1 cellular context compared by ENCODE assay signal in the genomic region with DNA sequence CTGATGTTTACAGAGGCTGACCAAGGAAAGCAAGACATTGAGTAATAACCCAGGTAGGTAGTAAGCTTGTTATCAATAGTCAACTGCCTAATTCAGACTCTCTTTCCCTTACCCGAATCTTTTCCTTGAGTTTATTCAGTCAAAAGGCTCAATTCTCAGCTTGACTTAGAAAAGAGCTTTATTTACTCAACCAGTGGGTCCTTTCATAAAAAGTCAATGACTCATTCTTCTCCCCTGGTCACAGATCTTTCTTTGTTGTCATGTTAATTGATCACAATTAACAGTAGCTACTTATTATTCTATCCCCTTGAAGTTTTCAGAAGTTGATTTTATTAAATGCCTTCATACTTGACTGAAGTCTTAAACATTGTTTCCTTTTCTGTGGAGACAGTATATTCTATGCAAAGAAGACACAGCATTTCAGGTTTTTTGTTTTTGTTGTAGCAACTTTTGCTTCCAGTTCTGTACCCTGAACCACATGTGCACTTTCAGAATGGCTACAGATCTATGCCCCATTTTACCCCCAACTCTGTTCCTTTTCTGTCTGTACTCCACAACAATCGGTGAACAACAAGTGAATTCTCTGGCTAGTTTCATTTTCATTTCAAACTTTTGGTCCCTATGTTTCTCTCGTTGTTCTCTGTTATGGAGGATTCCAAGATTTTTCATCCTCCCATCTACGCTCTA.
TF ChIP-seq lines count a peak whose summit lies in the region.

No MANE protein-coding gene starts in this region.

TF ChIP-seq in SK-N-SH, 30 proteins besides CTCF, POLR2A, EP300 and RAD21 (continued from another document):
- TF ChIP-seq, protein P1, sequence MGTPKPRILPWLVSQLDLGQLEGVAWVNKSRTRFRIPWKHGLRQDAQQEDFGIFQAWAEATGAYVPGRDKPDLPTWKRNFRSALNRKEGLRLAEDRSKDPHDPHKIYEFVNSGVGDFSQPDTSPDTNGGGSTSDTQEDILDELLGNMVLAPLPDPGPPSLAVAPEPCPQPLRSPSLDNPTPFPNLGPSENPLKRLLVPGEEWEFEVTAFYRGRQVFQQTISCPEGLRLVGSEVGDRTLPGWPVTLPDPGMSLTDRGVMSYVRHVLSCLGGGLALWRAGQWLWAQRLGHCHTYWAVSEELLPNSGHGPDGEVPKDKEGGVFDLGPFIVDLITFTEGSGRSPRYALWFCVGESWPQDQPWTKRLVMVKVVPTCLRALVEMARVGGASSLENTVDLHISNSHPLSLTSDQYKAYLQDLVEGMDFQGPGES (IDR thresholded peaks at IDR 0.05; ENCODE audit: low read depth, low read length), result no peak
- TF ChIP-seq RFX5 (IDR thresholded peaks at IDR 0.05; ENCODE audit: low read length) (no peak), FOXJ3 (CRISPR knock-in tag; IDR thresholded peaks at IDR 0.05) (no peak), GATA2 (CRISPR knock-in tag; IDR thresholded peaks at IDR 0.05) (no peak), MXI1 (IDR thresholded peaks at IDR 0.05; ENCODE audit: low read depth, low read length) (no peak), FOXM1 (IDR thresholded peaks at IDR 0.05; ENCODE audit: low read depth) (no peak)
- TF ChIP-seq, protein P2, sequence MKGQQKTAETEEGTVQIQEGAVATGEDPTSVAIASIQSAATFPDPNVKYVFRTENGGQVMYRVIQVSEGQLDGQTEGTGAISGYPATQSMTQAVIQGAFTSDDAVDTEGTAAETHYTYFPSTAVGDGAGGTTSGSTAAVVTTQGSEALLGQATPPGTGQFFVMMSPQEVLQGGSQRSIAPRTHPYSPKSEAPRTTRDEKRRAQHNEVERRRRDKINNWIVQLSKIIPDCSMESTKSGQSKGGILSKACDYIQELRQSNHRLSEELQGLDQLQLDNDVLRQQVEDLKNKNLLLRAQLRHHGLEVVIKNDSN (IDR thresholded peaks at IDR 0.05; ENCODE audit: borderline replicate concordance, low read depth), result no peak
- TF ChIP-seq, protein P3, sequence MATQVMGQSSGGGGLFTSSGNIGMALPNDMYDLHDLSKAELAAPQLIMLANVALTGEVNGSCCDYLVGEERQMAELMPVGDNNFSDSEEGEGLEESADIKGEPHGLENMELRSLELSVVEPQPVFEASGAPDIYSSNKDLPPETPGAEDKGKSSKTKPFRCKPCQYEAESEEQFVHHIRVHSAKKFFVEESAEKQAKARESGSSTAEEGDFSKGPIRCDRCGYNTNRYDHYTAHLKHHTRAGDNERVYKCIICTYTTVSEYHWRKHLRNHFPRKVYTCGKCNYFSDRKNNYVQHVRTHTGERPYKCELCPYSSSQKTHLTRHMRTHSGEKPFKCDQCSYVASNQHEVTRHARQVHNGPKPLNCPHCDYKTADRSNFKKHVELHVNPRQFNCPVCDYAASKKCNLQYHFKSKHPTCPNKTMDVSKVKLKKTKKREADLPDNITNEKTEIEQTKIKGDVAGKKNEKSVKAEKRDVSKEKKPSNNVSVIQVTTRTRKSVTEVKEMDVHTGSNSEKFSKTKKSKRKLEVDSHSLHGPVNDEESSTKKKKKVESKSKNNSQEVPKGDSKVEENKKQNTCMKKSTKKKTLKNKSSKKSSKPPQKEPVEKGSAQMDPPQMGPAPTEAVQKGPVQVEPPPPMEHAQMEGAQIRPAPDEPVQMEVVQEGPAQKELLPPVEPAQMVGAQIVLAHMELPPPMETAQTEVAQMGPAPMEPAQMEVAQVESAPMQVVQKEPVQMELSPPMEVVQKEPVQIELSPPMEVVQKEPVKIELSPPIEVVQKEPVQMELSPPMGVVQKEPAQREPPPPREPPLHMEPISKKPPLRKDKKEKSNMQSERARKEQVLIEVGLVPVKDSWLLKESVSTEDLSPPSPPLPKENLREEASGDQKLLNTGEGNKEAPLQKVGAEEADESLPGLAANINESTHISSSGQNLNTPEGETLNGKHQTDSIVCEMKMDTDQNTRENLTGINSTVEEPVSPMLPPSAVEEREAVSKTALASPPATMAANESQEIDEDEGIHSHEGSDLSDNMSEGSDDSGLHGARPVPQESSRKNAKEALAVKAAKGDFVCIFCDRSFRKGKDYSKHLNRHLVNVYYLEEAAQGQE (IDR thresholded peaks at IDR 0.05; ENCODE audit: low read depth, low read length), result no peak
- TF ChIP-seq, protein P4, sequence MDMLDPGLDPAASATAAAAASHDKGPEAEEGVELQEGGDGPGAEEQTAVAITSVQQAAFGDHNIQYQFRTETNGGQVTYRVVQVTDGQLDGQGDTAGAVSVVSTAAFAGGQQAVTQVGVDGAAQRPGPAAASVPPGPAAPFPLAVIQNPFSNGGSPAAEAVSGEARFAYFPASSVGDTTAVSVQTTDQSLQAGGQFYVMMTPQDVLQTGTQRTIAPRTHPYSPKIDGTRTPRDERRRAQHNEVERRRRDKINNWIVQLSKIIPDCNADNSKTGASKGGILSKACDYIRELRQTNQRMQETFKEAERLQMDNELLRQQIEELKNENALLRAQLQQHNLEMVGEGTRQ (IDR thresholded peaks at IDR 0.05; ENCODE audit: borderline replicate concordance, low read depth, low read length), result no peak
- TF ChIP-seq, protein P5, sequence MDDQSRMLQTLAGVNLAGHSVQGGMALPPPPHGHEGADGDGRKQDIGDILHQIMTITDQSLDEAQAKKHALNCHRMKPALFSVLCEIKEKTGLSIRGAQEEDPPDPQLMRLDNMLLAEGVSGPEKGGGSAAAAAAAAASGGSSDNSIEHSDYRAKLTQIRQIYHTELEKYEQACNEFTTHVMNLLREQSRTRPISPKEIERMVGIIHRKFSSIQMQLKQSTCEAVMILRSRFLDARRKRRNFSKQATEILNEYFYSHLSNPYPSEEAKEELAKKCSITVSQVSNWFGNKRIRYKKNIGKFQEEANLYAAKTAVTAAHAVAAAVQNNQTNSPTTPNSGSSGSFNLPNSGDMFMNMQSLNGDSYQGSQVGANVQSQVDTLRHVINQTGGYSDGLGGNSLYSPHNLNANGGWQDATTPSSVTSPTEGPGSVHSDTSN (IDR thresholded peaks at IDR 0.05), result no peak
